Comparison of ENCODE assay signal across 7 cellular contexts in the genomic region with DNA sequence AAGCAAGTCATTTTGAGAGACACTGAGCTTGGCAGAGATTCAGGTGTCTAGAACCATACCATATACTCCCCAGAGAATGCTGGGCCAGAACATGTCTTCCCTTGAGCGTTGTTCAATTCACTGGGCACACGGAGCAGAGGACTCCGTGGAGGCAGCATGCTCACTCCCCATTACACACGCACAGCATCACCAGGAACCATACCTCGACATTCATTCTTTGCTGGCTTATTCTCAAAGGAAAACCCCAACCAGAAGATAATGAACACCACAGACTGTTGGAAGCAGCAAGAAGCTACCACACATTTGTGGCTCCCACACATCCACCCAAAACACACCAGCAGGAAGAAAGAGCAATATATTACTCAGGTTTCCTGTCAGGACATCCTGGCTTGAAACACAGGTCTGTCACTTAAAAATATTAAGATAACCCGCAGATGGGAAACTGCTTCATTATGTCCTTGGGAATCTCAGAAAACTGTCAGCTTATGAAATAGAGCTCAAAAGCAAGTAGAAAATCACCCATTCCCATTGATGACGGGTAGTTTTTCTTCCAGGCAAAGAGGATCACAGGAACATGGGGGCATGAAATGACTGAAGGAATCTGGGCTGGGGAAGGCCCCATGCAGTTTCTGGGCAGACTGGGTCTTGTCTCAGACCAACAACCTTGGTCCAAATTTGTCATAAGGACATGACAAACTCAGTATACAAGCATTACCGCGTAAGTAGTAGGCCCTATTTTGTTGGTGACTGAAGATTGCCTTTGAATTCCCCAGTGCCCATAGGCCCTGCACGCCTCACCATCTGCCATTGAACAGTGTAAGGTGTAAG. TPM values are rescaled to one million over a fixed set of nuclear protein-coding genes. Genes with fewer than 3 reads are reported as not detected.
DNase-seq lines count a peak whose midpoint lies in the region; ATAC-seq and TF ChIP-seq lines count a peak whose summit lies in the region.

No MANE protein-coding gene starts in this region.

- H3K4me3 Mint-ChIP-seq in GM23338 (no peak overlapping the region), progenitor cell of endocrine pancreas (ENCODE audit: low read depth) (no peak overlapping the region)

- CTCF ChIA-PET in PC-3 (lab: Charles Lee): no interaction called here

- H3K4me3 ChIP-seq in GM23338: no peak overlapping the region
- H3K4me3 ChIP-seq in PC-3 (ENCODE audit: low read length): no peak overlapping the region
- no peak overlapping the region for H3K4me3 ChIP-seq in colonic mucosa

- H3K27ac ChIP-seq in GM23338 (ENCODE audit: low read depth): no peak overlapping the region
- H3K27ac ChIP-seq in PC-3 (ENCODE audit: low read length): 0 out of 2 replicates have a peak overlapping the region, but pooled peaks have one; percentile 67
- peak overlapping the region; percentile 90 for H3K27ac ChIP-seq in colonic mucosa

- H3K9me2 ChIP-seq in GM23338 (ENCODE audit: insufficient read depth): no peaks in the 10 kb centered on the region
- H3K9me2 ChIP-seq in PC-3 (replicated peaks; ENCODE audit: low read length): no peaks in the 10 kb centered on the region

- H3K9ac ChIP-seq in PC-3 (ENCODE audit: low read length) (no peak overlapping the region), colonic mucosa (ENCODE audit: low read depth in 2 of 2, low read length in 2 of 2) (no peak overlapping the region)

- DNase-seq in GM23338 (ENCODE audit: low spot score) (no peak), PC-3 (no peak), colonic mucosa (no peak), progenitor cell of endocrine pancreas (ENCODE audit: low spot score, unreplicated experiment) (no peak), NOMO-1 treated with dmso at 0.1 percent for 144 hours (lab: John Stamatoyannopoulos, UW; ENCODE audit: unreplicated experiment) (no peak), pons (ENCODE audit: low spot score) (no peak)

- POLR2A ChIA-PET in PC-3 (lab: Charles Lee; ENCODE audit: unreplicated experiment): interaction anchor here (0.6 to 1.1 kb wide), 2 partner anchors 9 to 14 kb away, joined by 3 to 6 read pairs; no protein-coding TSS in a partner anchor

- H3K9me3 ChIP-seq in PC-3 (ENCODE audit: low read length) (no peaks in the 10 kb centered on the region), colonic mucosa (no peaks in the 10 kb centered on the region)

- no peak for ATAC-seq in GM23338
- ATAC-seq in PC-3: no peak
- no peak for ATAC-seq in GM21360 (IDR thresholded peaks at IDR 0.05; ENCODE audit: unreplicated experiment)

- no peaks in the 10 kb centered on the region for H3F3A ChIP-seq in GM23338 (replicated peaks; ENCODE audit: low read depth)
- no peaks in the 10 kb centered on the region for H3F3A ChIP-seq in PC-3 (ENCODE audit: low read length, unreplicated experiment)

- H3K27me3 Mint-ChIP-seq in GM23338 (ENCODE audit: insufficient read depth, low read depth, poor library complexity) (peaks cover 2% of the 10 kb centered on the region), progenitor cell of endocrine pancreas (no peaks in the 10 kb centered on the region)

- H3K4me1 Mint-ChIP-seq in GM23338 (peaks cover 34% of the 10 kb centered on the region), progenitor cell of endocrine pancreas (ENCODE audit: low read depth) (peaks cover 38% of the 10 kb centered on the region)

- H3K79me2 ChIP-seq in GM23338 (replicated peaks; ENCODE audit: insufficient read depth) (no peaks in the 10 kb centered on the region), PC-3 (ENCODE audit: low read length) (no peaks in the 10 kb centered on the region)

- H3K27me3 ChIP-seq in GM23338 (ENCODE audit: insufficient read depth) (no peaks in the 10 kb centered on the region), PC-3 (ENCODE audit: low read length) (no peaks in the 10 kb centered on the region), colonic mucosa (no peaks in the 10 kb centered on the region)

- no peaks in the 10 kb centered on the region for H3K36me3 Mint-ChIP-seq in GM23338 (ENCODE audit: low read depth)
- no peaks in the 10 kb centered on the region for H3K36me3 Mint-ChIP-seq in progenitor cell of endocrine pancreas (ENCODE audit: insufficient read depth)

- H3K9me3 Mint-ChIP-seq in GM23338: no peaks in the 10 kb centered on the region
- peaks cover 4% of the 10 kb centered on the region for H3K9me3 Mint-ChIP-seq in progenitor cell of endocrine pancreas (ENCODE audit: low read depth)

- peaks cover 22% of the 10 kb centered on the region for H3K4me1 ChIP-seq in GM23338 (ENCODE audit: insufficient read depth)
- peaks cover 39% of the 10 kb centered on the region for H3K4me1 ChIP-seq in PC-3 (ENCODE audit: insufficient read depth, low read length)
- H3K4me1 ChIP-seq in colonic mucosa: peaks cover 8% of the 10 kb centered on the region

- H2AFZ ChIP-seq in GM23338: peak overlapping the region; percentile 43; the same call in 1 of the 2 replicates
- H2AFZ ChIP-seq in PC-3 (ENCODE audit: low read length): peak overlapping the region; percentile 84; the same call in 1 of the 2 replicates

- intact Hi-C loops in PC-3 (cut with micrococcal nuclease): no loop called here
- intact Hi-C loops in colonic mucosa (cut with DNase I): no loop called here

- H3K36me3 ChIP-seq in GM23338 (ENCODE audit: insufficient read depth) (no peaks in the 10 kb centered on the region), PC-3 (ENCODE audit: low read depth, low read length) (no peaks in the 10 kb centered on the region), colonic mucosa (no peaks in the 10 kb centered on the region)

- H3K27ac Mint-ChIP-seq in GM23338 (0 out of 2 replicates have a peak overlapping the region, but pooled peaks have one; percentile 30), progenitor cell of endocrine pancreas (peak overlapping the region; percentile 87)

- TF ChIP-seq CTCF in GM23338 (conservative IDR thresholded peaks at IDR 0.05; ENCODE audit: low read depth in 2 of 2) (no peak), PC-3 (conservative IDR thresholded peaks at IDR 0.05; ENCODE audit: low read depth, low read length) (no peak), colonic mucosa (IDR thresholded peaks at IDR 0.05) (no peak), progenitor cell of endocrine pancreas (IDR thresholded peaks at IDR 0.05; ENCODE audit: unreplicated experiment) (no peak)

- BruUV-seq in PC-3 (replicated peaks; lab: Mats Ljungman, UMichigan): no TSS peak

- H3K4me2 ChIP-seq in GM23338 (no peak overlapping the region), PC-3 (ENCODE audit: low read length) (no peak overlapping the region)

- H4K20me1 ChIP-seq in GM23338 (replicated peaks; ENCODE audit: insufficient read depth): no peaks in the 10 kb centered on the region
- no peaks in the 10 kb centered on the region for H4K20me1 ChIP-seq in PC-3 (ENCODE audit: low read length)

RNA-seq across cellular contexts. Expression of a gene that starts 46.5 kb away (rescaled TPM):
- total RNA-seq in GM23338 (2014; rRNA removed; shearing (Covaris generic)): 212 and 254 TPM in 2 replicates
- polyA plus RNA-seq in GM23338 (2016; fragmentation: Nextera tagmentation; extraction: Ambion mirVana): 393 and 400 TPM in 2 replicates
- total RNA-seq in PC-3 (2014; rRNA removed) (39.2 and 59.7 TPM in 2 replicates), colonic mucosa (100 to 1,000 TPM; 348 to 401 TPM), progenitor cell of endocrine pancreas (295 and 305 TPM in 2 replicates)

RNA-seq across cellular contexts. Expression of a gene that starts 57.1 kb away (rescaled TPM):
- 6.9 and 12.7 TPM in 2 replicates for total RNA-seq in GM23338 (2014; rRNA removed; shearing (Covaris generic))
- 3.4 and 4.3 TPM in 2 replicates for polyA plus RNA-seq in GM23338 (2016; fragmentation: Nextera tagmentation; extraction: Ambion mirVana)
- total RNA-seq in PC-3 (2014; rRNA removed) (17.1 and 21.1 TPM in 2 replicates), colonic mucosa (10 to 100 TPM in 1 of 2 donors, 1 to 10 TPM in 1; 7.1 to 11.4 TPM), progenitor cell of endocrine pancreas (21.0 and 28.0 TPM in 2 replicates)
